Comparison of ENCODE assay signal across 12 cellular contexts in the genomic region with DNA sequence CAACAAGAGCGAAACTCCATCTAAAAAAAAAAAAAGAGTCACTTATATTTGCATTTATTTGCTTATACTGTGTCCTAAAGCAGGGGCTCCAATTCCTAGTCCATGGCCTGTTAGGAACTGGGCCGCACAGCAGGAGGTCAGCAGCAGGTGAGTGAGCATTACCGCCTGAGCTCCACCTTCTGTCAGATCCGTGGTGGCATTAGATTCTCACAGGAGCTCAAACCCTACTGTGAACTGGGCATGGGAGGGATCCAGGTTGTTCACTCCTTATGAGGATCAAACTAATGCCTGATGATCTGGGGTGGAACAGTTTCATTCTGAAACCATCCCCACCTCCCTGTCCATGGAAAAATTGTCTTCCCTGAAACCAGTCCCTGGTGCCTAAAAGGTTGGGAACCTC. TPM values are rescaled to one million over a fixed set of nuclear protein-coding genes. Genes with fewer than 3 reads are reported as not detected.
A peak's percentile ranks its signal among the peaks of the same experiment; 100 is the strongest.
DNase-seq lines count a peak whose midpoint lies in the region; ATAC-seq and TF ChIP-seq lines count a peak whose summit lies in the region.
"Had no signal": no experiment of that assay in that cellular context is flagged by ENCODE, and none has a peak within 500 bp of the region (broad histone marks: within the 10 kb centered on the region; RNA-seq: fewer than 3 reads in every experiment).

No MANE protein-coding gene starts in this region.

- H3K9me3 Mint-ChIP-seq in nephron = no peaks in the 10 kb centered on the region

- H3K4me1 ChIP-seq in heart left ventricle (peaks cover 2 to 76% (median 64%) of the 10 kb centered on the region in 12 donors), vagina (peaks cover 72% of the 10 kb centered on the region)

- H3K4me1 Mint-ChIP-seq in nephron = peaks cover 64% of the 10 kb centered on the region

- no peaks in the 10 kb centered on the region for H3K9me3 ChIP-seq in heart left ventricle
- H3K9me3 ChIP-seq in vagina = no peaks in the 10 kb centered on the region
- H3K9me3 ChIP-seq: A549 had no signal

- H3K36me3 Mint-ChIP-seq in nephron (ENCODE audit: low read depth) = no peaks in the 10 kb centered on the region

- DNase-seq in heart left ventricle (no peak), Right ventricle myocardium inferior (ENCODE audit: missing footprints) (no peak), cerebellar cortex (ENCODE audit: low spot score) (peak; percentile 6), vagina (ENCODE audit: extremely low spot score in 2 of 2) (no peak)
- no peak for DNase-seq in activated CD4-positive, alpha-beta T cell treated with anti-CD3 and anti-CD28 coated beads for 4 hours
- DNase-seq in stimulated activated naive CD8-positive, alpha-beta T cell treated with anti-CD3 and anti-CD28 coated beads, Interleukin-15, Interleukin-2, amounts not matched to agents 100 U/mL and 50 U/mL, for 24 hours = no peak
- DNase-seq: DMS79 treated with DMSO at 0.1 percent for 48 hours; NCI-H748 treated with DMSO at 0.1 percent for 48 hours; stimulated activated naive CD4-positive, alpha-beta T cell had no signal

- 86 to 92% (median 90%) methylated on average over 4 of the region's 4 CpGs for WGBS in heart left ventricle, 4 donors

- intact Hi-C loops in heart left ventricle (cut with DNase I) = loop anchor here in 3 of 10 donors (5.0 kb wide), 3 partner anchors 36 to 46 kb away; no protein-coding TSS in a partner anchor
- intact Hi-C loops in Right ventricle myocardium inferior (cut with DNase I) = no loop called here
- intact Hi-C loops in vagina (cut with DNase I) = loop anchor here (5.0 kb wide), 1 partner anchor 39 kb away; no protein-coding TSS in a partner anchor

- TF ChIP-seq POLR2A in heart left ventricle (IDR thresholded peaks at IDR 0.05) (no peak), vagina (IDR thresholded peaks at IDR 0.05) (no peak)

- H3K27me3 Mint-ChIP-seq in nephron (ENCODE audit: low read depth) = no peaks in the 10 kb centered on the region

- H3K4me3 ChIP-seq in heart left ventricle (peak overlapping the region in 1 of 12 donors; percentile 6), vagina (no peak overlapping the region)
- H3K4me3 ChIP-seq: A549 had no signal

- ATAC-seq in heart left ventricle = no peak
- no peak for ATAC-seq in Right ventricle myocardium inferior
- ATAC-seq in HG02981 (IDR thresholded peaks at IDR 0.05; ENCODE audit: unreplicated experiment) = no peak
- ATAC-seq in stimulated activated naive CD8-positive, alpha-beta T cell treated with anti-CD3 and anti-CD28 coated beads, Interleukin-15, Interleukin-2, amounts not matched to agents 100 U/mL and 50 U/mL, for 24 hours = no peak

- peak overlapping the region; percentile 93 to 99 (median 93) for H3K27ac Mint-ChIP-seq in nephron

- H3K36me3 ChIP-seq in heart left ventricle = no peaks in the 10 kb centered on the region
- H3K36me3 ChIP-seq in vagina = no peaks in the 10 kb centered on the region

- peak overlapping the region; percentile 75 to 92 (median 86) for H3K27ac ChIP-seq in heart left ventricle
- H3K27ac ChIP-seq in vagina = peak overlapping the region; percentile 85

- TF ChIP-seq CTCF in heart left ventricle (IDR thresholded peaks at IDR 0.05) (no peak), nephron (IDR thresholded peaks at IDR 0.05; ENCODE audit: unreplicated experiment in 3 of 3) (no peak), vagina (IDR thresholded peaks at IDR 0.05) (no peak)

- H3K27me3 ChIP-seq in heart left ventricle (no peaks in the 10 kb centered on the region), vagina (no peaks in the 10 kb centered on the region)

- peak overlapping the region in 1 of 3 experiments; percentile 4 for H3K4me3 Mint-ChIP-seq in nephron

RNA-seq across cellular contexts. Expression of a gene that starts 24.9 kb away (rescaled TPM):
- total RNA-seq in heart left ventricle (10 to 100 TPM in 2 of 9 donors, 1 to 10 TPM in 7; 2.6 to 14.8 (median 4.8) TPM), Right ventricle myocardium inferior (3.8 TPM), vagina (6.1 TPM)
- polyA plus RNA-seq in heart left ventricle = 1 to 10 TPM; 1.3 to 5.0 TPM

RNA-seq across cellular contexts. Expression of a gene that starts 45.2 kb away (rescaled TPM):
- 1 to 10 TPM in 8 of 9 donors, under 1 TPM in 1; 0.63 to 6.1 (median 1.7) TPM for total RNA-seq in heart left ventricle
- 1 to 10 TPM in 1 of 2 donors, under 1 TPM in 1; 0.47 to 1.1 TPM for polyA plus RNA-seq in heart left ventricle
- 2.0 TPM for total RNA-seq in Right ventricle myocardium inferior
- 4.2 TPM for total RNA-seq in vagina
